ENCODE assay signal across 14 cellular contexts in the genomic region with DNA sequence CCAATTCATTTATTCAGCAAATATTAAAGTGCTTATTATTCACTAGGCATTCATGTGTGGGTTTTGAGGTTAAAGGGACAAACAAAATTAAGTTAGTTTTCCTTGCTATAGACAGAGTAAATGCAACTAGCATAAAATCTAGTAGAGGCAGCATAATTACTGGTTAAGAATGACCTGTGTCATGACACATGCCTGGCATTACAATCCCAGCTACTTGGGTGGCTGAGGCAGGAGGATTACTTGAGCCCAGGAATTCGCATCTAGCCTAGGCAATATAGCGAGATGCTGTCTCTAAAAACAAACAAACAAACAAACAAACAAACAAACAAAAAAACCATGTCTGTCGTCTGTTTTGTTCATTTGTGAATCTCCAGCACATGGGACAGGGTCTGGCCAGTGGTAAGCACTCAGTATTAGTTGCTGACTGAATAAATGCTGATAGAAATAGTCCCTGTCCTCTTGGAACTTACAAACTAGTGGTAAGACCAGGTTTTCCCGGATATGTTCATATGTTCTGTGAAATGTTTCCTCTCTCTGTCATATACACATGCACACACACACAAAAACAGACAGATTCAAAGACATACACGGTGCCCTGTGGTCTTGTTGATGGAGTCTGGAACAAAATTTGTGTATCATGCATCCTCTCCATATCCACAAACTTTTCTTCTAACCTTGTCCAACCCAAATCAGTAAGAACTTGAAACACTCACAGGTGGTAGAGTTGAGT. TPM values are rescaled to one million over a fixed set of nuclear protein-coding genes. Genes with fewer than 3 reads are reported as not detected.
A peak's percentile ranks its signal among the peaks of the same experiment; 100 is the strongest.
DNase-seq lines count a peak whose midpoint lies in the region; ATAC-seq lines count a peak whose summit lies in the region.
"Had no signal": no experiment of that assay in that cellular context is flagged by ENCODE, and none has a peak within 500 bp of the region (broad histone marks: within the 10 kb centered on the region; RNA-seq: fewer than 3 reads in every experiment).

No MANE protein-coding gene starts in this region.

- CTCF ChIA-PET in T-cell (lab: Charles Lee), result interaction anchor here (0.5 to 5.3 kb wide), 7 partner anchors 14 to 98 kb away, joined by 3 to 47 read pairs (median 7); no protein-coding TSS in a partner anchor

- no peak for DNase-seq in activated T-cell treated with anti-CD3 and anti-CD28 coated beads, Interleukin-2, amount 50 U/mL, for 4 hours
- DNase-seq in activated T-cell treated with anti-CD3 and anti-CD28 coated beads for 4 hours (no peak), T-cell (no peak), head of caudate nucleus (no peak), NCI-H345 treated with DMSO at 0.1 percent for 48 hours (lab: John Stamatoyannopoulos, UW; ENCODE audit: unreplicated experiment) (no peak)
- DNase-seq in effector memory CD4-positive, alpha-beta T cell, result no peak
- DNase-seq in stimulated activated naive CD8-positive, alpha-beta T cell treated with anti-CD3 and anti-CD28 coated beads, Interleukin-15, amount 100 ng/mL, for 72 hours, result no peak
- DNase-seq: activated CD4-positive, alpha-beta T cell treated with anti-CD3 and anti-CD28 coated beads for 1 hour; activated gamma-delta T cell treated with Interleukin-2 at 50 U/mL for 16 hours; left ventricle myocardium superior; NCI-H2081 treated with DMSO at 0.1 percent for 48 hours; NCI-H774; thyroid gland had no signal

- peak overlapping the region; percentile 43 for H3K27ac ChIP-seq in effector memory CD4-positive, alpha-beta T cell (ENCODE audit: insufficient read depth, low read length, poor library complexity, severe bottlenecking)
- H3K27ac ChIP-seq: thyroid gland had no signal

- peaks cover 14% of the 10 kb centered on the region for H3K36me3 Mint-ChIP-seq in activated T-cell treated with anti-CD3 and anti-CD28 coated beads, Interleukin-2, amount 50 U/mL, for 4 hours (ENCODE audit: insufficient read depth)
- peaks cover 22% of the 10 kb centered on the region for H3K36me3 Mint-ChIP-seq in T-cell

- H3K27me3 ChIP-seq in effector memory CD4-positive, alpha-beta T cell (replicated peaks; ENCODE audit: control insufficient read depth, insufficient read depth, low read length, poor library complexity, severe bottlenecking), result no peaks in the 10 kb centered on the region
- H3K27me3 ChIP-seq: thyroid gland had no signal

- H3K4me1 ChIP-seq in effector memory CD4-positive, alpha-beta T cell (ENCODE audit: control insufficient read depth, insufficient read depth, low read length, poor library complexity, severe bottlenecking), result peaks cover 66% of the 10 kb centered on the region

- intact Hi-C loops in head of caudate nucleus (cut with DNase I), result no loop called here

- H3K4me3 Mint-ChIP-seq in activated T-cell treated with anti-CD3 and anti-CD28 coated beads, Interleukin-2, amount 50 U/mL, for 4 hours, result peak overlapping the region; percentile 5
- H3K4me3 Mint-ChIP-seq in T-cell, result peak overlapping the region in 2 of 3 donors; percentile 2 to 52
- H3K4me3 Mint-ChIP-seq in stimulated activated naive CD8-positive, alpha-beta T cell treated with anti-CD3 and anti-CD28 coated beads, Interleukin-15, amount 100 ng/mL, for 72 hours, result peak overlapping the region; percentile 38 to 40

- no peaks in the 10 kb centered on the region for H3K9me3 ChIP-seq in effector memory CD4-positive, alpha-beta T cell (ENCODE audit: control insufficient read depth, low read length)
- H3K9me3 ChIP-seq: thyroid gland had no signal

- H3K4me1 Mint-ChIP-seq in activated T-cell treated with anti-CD3 and anti-CD28 coated beads, Interleukin-2, amount 50 U/mL, for 4 hours (ENCODE audit: low read depth), result peaks cover 90% of the 10 kb centered on the region
- H3K4me1 Mint-ChIP-seq in T-cell, result peaks cover 93 to 94% (median 94%) of the 10 kb centered on the region in 3 donors
- H3K4me1 Mint-ChIP-seq in stimulated activated naive CD8-positive, alpha-beta T cell treated with anti-CD3 and anti-CD28 coated beads, Interleukin-15, amount 100 ng/mL, for 72 hours, result peaks cover 96% of the 10 kb centered on the region

- no peaks in the 10 kb centered on the region for H3K9me3 Mint-ChIP-seq in activated T-cell treated with anti-CD3 and anti-CD28 coated beads, Interleukin-2, amount 50 U/mL, for 4 hours
- no peaks in the 10 kb centered on the region for H3K9me3 Mint-ChIP-seq in T-cell
- H3K9me3 Mint-ChIP-seq in stimulated activated naive CD8-positive, alpha-beta T cell treated with anti-CD3 and anti-CD28 coated beads, Interleukin-15, amount 100 ng/mL, for 72 hours, result no peaks in the 10 kb centered on the region

- no peak for ATAC-seq in activated T-cell treated with anti-CD3 and anti-CD28 coated beads, Interleukin-2, amount 50 U/mL, for 4 hours
- ATAC-seq in T-cell (replicated peaks in 1 of 4) (peak in 1 of 4 experiments; percentile 11), HG03039 (IDR thresholded peaks at IDR 0.05; ENCODE audit: unreplicated experiment) (no peak)
- ATAC-seq in stimulated activated naive CD8-positive, alpha-beta T cell treated with anti-CD3 and anti-CD28 coated beads, Interleukin-15, amount 100 ng/mL, for 72 hours, result peak; percentile 8
- ATAC-seq: left ventricle myocardium superior had no signal

- no peaks in the 10 kb centered on the region for H3K27me3 Mint-ChIP-seq in activated T-cell treated with anti-CD3 and anti-CD28 coated beads, Interleukin-2, amount 50 U/mL, for 4 hours (ENCODE audit: low read depth)
- no peaks in the 10 kb centered on the region for H3K27me3 Mint-ChIP-seq in T-cell
- H3K27me3 Mint-ChIP-seq in stimulated activated naive CD8-positive, alpha-beta T cell treated with anti-CD3 and anti-CD28 coated beads, Interleukin-15, amount 100 ng/mL, for 72 hours, result no peaks in the 10 kb centered on the region

- POLR2A ChIA-PET in T-cell (lab: Charles Lee), result interaction anchor here (0.5 to 0.6 kb wide), 3 partner anchors 10 to 48 kb away, joined by 3 to 4 read pairs (median 3); no protein-coding TSS in a partner anchor

- no peaks in the 10 kb centered on the region for H3K36me3 ChIP-seq in effector memory CD4-positive, alpha-beta T cell (ENCODE audit: control insufficient read depth, insufficient read depth, low read length)
- H3K36me3 ChIP-seq: thyroid gland had no signal

- H3K4me3 ChIP-seq in effector memory CD4-positive, alpha-beta T cell (ENCODE audit: insufficient read depth, low read depth, low read length, poor library complexity, severe bottlenecking), result no peak overlapping the region
- H3K4me3 ChIP-seq: thyroid gland had no signal

- peak overlapping the region; percentile 82 to 85 for H3K27ac Mint-ChIP-seq in T-cell
- peak overlapping the region in 1 of 2 donors; percentile 69 for H3K27ac Mint-ChIP-seq in stimulated activated naive CD8-positive, alpha-beta T cell treated with anti-CD3 and anti-CD28 coated beads, Interleukin-15, amount 100 ng/mL, for 72 hours

RNA-seq across cellular contexts. Expression of gene TNFAIP8, which starts 41.8 kb away (rescaled TPM):
- total RNA-seq in activated T-cell treated with anti-CD3 and anti-CD28 coated beads, Interleukin-2, amount 50 U/mL, for 4 hours, result 100 to 1,000 TPM; 275 to 314 (median 282) TPM
- 100 to 1,000 TPM; 128 to 145 (median 135) TPM for total RNA-seq in T-cell
